ENCODE assay signal across 8 cellular contexts in the genomic region with DNA sequence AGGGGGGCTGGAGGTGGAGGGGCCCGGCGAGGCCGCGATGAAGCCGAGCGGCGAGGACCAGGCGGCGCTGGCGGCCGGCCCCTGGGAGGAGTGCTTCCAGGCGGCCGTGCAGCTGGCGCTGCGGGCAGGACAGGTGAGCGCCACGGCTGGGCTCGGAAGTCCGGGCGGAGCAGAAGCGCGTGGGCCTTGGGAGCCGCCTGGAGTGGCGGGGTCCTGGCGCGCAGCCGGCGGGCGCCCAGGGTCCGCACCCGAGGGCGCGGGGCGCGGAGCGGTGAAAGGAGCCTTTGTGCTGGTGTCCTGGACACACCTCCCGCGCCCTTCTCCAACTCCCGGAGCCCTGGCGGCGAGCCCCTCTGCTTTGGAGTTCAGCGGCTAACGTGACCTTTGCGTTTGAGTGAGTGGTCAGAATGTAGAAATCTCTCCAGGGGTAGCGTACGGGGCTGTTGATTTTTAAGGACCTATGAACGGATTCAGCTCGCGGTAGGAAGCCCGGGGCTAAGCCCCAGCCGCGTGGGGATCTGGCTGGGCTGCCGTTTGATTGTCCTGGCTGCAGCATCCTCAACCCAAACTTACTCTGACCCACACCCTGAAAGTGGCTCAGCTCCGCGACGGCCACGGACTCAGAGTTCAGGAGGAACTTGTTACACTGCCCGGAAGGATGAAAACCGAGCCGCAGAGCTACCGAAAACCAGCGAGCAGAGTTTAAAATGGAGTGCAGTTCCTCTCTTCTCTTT. TPM values are rescaled to one million over a fixed set of nuclear protein-coding genes. Genes with fewer than 3 reads are reported as not detected.
DNase-seq lines count a peak whose midpoint lies in the region; ATAC-seq and TF ChIP-seq lines count a peak whose summit lies in the region.

No MANE protein-coding gene starts in this region.

- no peak for TF ChIP-seq POLR2A in vagina (IDR thresholded peaks at IDR 0.05)

- H3K9me3 ChIP-seq in esophagus (ENCODE audit: control insufficient read depth in 2 of 2, insufficient read depth in 1 of 2, low read depth in 1 of 2, low read length in 1 of 2) (no peaks in the 10 kb centered on the region), vagina (no peaks in the 10 kb centered on the region)

- peak; percentile 14 for DNase-seq in Daoy (ENCODE audit: low read depth)
- peak; percentile 29 for DNase-seq in activated B cell treated with CpG ODN at 0.5 μM for 24 hours
- DNase-seq in naive B cell: peak; percentile 29
- DNase-seq in vagina (ENCODE audit: extremely low spot score in 2 of 2): no peak
- DNase-seq in inferior parietal cortex (ENCODE audit: extremely low spot score): no peak

- POLR2A ChIA-PET in activated B cell treated with CpG ODN at 0.5 μM for 24 hours (lab: Charles Lee): interaction anchor here (0.7 to 3.9 kb wide), 12 partner anchors 14 to 1586 kb away, joined by 3 to 18 read pairs (median 5); partner anchors contain the start of genes CEP76, MPPE1, PRELID3A and PSMG2

- H3K4me3 ChIP-seq in esophagus (ENCODE audit: low read depth in 1 of 2, low read length in 2 of 2) (peak overlapping the region; percentile 76 to 92), vagina (peak overlapping the region; percentile 91)

- no peaks in the 10 kb centered on the region for H3K36me3 Mint-ChIP-seq in IgD-negative memory B cell
- no peaks in the 10 kb centered on the region for H3K36me3 Mint-ChIP-seq in activated B cell treated with CpG ODN at 0.5 μM for 24 hours (ENCODE audit: low read depth)
- no peaks in the 10 kb centered on the region for H3K36me3 Mint-ChIP-seq in naive B cell

- no peaks in the 10 kb centered on the region for H3K9me3 Mint-ChIP-seq in IgD-negative memory B cell
- no peaks in the 10 kb centered on the region for H3K9me3 Mint-ChIP-seq in activated B cell treated with CpG ODN at 0.5 μM for 24 hours
- no peaks in the 10 kb centered on the region for H3K9me3 Mint-ChIP-seq in naive B cell

- H3K27me3 ChIP-seq in esophagus (ENCODE audit: control insufficient read depth in 1 of 2, insufficient read depth in 2 of 2, low read length in 2 of 2) (no peaks in the 10 kb centered on the region), vagina (no peaks in the 10 kb centered on the region)

- CTCF ChIA-PET in activated B cell treated with CpG ODN at 0.5 μM for 24 hours (lab: Charles Lee): interaction anchor here (1.9 to 4.0 kb wide), 3 partner anchors 13 to 57 kb away, joined by 8 to 22 read pairs (median 12); no protein-coding TSS in a partner anchor

- H3K4me1 Mint-ChIP-seq in IgD-negative memory B cell: peaks cover 10 to 12% (median 11%) of the 10 kb centered on the region in 3 donors
- peaks cover 18% of the 10 kb centered on the region for H3K4me1 Mint-ChIP-seq in activated B cell treated with CpG ODN at 0.5 μM for 24 hours
- peaks cover 5 to 23% (median 22%) of the 10 kb centered on the region in 3 donors for H3K4me1 Mint-ChIP-seq in naive B cell

- H3K4me1 ChIP-seq in esophagus (ENCODE audit: control insufficient read depth in 2 of 2, insufficient read depth in 2 of 2, low read length in 1 of 2): peaks cover 0 to 8% of the 10 kb centered on the region in 2 donors
- peaks cover 38% of the 10 kb centered on the region for H3K4me1 ChIP-seq in vagina

- ATAC-seq in GM21528 (IDR thresholded peaks at IDR 0.05; ENCODE audit: low FRiP score, unreplicated experiment) (peak; percentile 24), activated B cell treated with CpG ODN at 0.5 μM for 24 hours (ENCODE audit: low read depth) (no peak), naive B cell (ENCODE audit: low read depth in 2 of 2) (peak; percentile 1)

- H3K27ac ChIP-seq in esophagus (ENCODE audit: low read depth in 2 of 2, low read length in 1 of 2): peak overlapping the region; percentile 95 to 98
- peak overlapping the region; percentile 97 for H3K27ac ChIP-seq in vagina

- WGBS in esophagus, 2 donors: 1% methylated on average over 46 to 62 of the region's 62 CpGs

- intact Hi-C loops in activated B cell treated with CpG ODN at 0.5 μM for 24 hours (cut with micrococcal nuclease): loop anchor here (1.0 to 10.0 kb wide), 12 partner anchors 34 to 1156 kb away; partner anchors contain the start of genes AFG3L2, CEP76, CHMP1B and MPPE1
- intact Hi-C loops in vagina (cut with DNase I): loop anchor here (2.0 to 5.0 kb wide), 2 partner anchors 34 to 73 kb away; partner anchors contain the start of gene MPPE1

- TF ChIP-seq CTCF in activated B cell treated with CpG ODN at 0.5 μM for 24 hours (IDR thresholded peaks at IDR 0.05) (no peak), vagina (IDR thresholded peaks at IDR 0.05) (no peak)

- H3K27me3 Mint-ChIP-seq in IgD-negative memory B cell (no peaks in the 10 kb centered on the region), activated B cell treated with CpG ODN at 0.5 μM for 24 hours (no peaks in the 10 kb centered on the region), naive B cell (no peaks in the 10 kb centered on the region)

- H3K36me3 ChIP-seq in esophagus (ENCODE audit: control insufficient read depth in 2 of 2, insufficient read depth in 2 of 2, low read length in 1 of 2): peaks cover 0 to 2% of the 10 kb centered on the region in 2 donors
- no peaks in the 10 kb centered on the region for H3K36me3 ChIP-seq in vagina

- H3K4me3 Mint-ChIP-seq in IgD-negative memory B cell (peak overlapping the region; percentile 87 to 97 (median 91)), activated B cell treated with CpG ODN at 0.5 μM for 24 hours (peak overlapping the region; percentile 85), naive B cell (peak overlapping the region; percentile 88 to 96 (median 90))

- H3K27ac Mint-ChIP-seq in IgD-negative memory B cell: peak overlapping the region in 2 of 3 donors; percentile 43 to 78
- H3K27ac Mint-ChIP-seq in activated B cell treated with CpG ODN at 0.5 μM for 24 hours: peak overlapping the region; percentile 16
- H3K27ac Mint-ChIP-seq in naive B cell: peak overlapping the region in 4 of 6 donors; percentile 33 to 83 (median 56)

RNA-seq across cellular contexts. Expression of gene IMPA2, which starts 0.5 kb away (rescaled TPM):
- total RNA-seq in Daoy (2014; rRNA removed; shearing (Covaris generic)): 14.4 and 18.2 TPM in 2 replicates
- polyA plus RNA-seq in IgD-negative memory B cell (11.9 TPM), esophagus (100 to 1,000 TPM in 1 of 2 donors, 10 to 100 TPM in 1; 79.1 to 142 TPM), naive B cell (ENCODE audit: low read depth in 6 of 6) (10 to 100 TPM in 5 of 6 donors, 1 to 10 TPM in 1; 9.9 to 18.6 (median 13.0) TPM)
- total RNA-seq in activated B cell treated with CpG ODN at 0.5 μM for 24 hours (5.8 and 7.5 TPM in 2 replicates), vagina (128 TPM)

Comparison
In these comparisons a context has a peak if more than half of its experiments do, and no peak if none do; other contexts are left out.
1. DNase-seq: peak in Daoy (single experiment), activated B cell treated with CpG ODN at 0.5 μM for 24 hours (single experiment) and naive B cell (single experiment); none in vagina (0 of 2) and inferior parietal cortex (single experiment).
2. Peak in every context shown above with its lines, with median percentiles within 50 percentile points of each other: H3K27ac Mint-ChIP-seq and H3K4me3 Mint-ChIP-seq.